In genomic region chr1:61639218-61639617, GRCh38 we compare ENCODE assay signal across 1 cellular context.
TF ChIP-seq lines count a peak whose summit lies in the region.

No MANE protein-coding gene starts in this region.

TF ChIP-seq in H1, 55 proteins besides CTCF, POLR2A, EP300 and RAD21:
- TF ChIP-seq TCF12 (IDR thresholded peaks at IDR 0.05; ENCODE audit: low read depth, low read length) (no peak), SAP30 (IDR thresholded peaks at IDR 0.05; ENCODE audit: insufficient read depth, insufficient replicate concordance, low read length) (no peak), CHD2 (IDR thresholded peaks at IDR 0.05; ENCODE audit: low read length) (no peak), ATF2 (IDR thresholded peaks at IDR 0.05; ENCODE audit: low read length) (no peak), KDM5A (IDR thresholded peaks at IDR 0.05; ENCODE audit: low read length) (no peak), ZNF274 (IDR thresholded peaks at IDR 0.05; ENCODE audit: borderline replicate concordance, extremely low read depth, low read length) (no peak), BACH1 (IDR thresholded peaks at IDR 0.05; ENCODE audit: low read length) (no peak), KDM4A (IDR thresholded peaks at IDR 0.05; ENCODE audit: low read depth, low read length, severe bottlenecking) (no peak), SP2 (IDR thresholded peaks at IDR 0.05; ENCODE audit: low read length) (no peak), TAF7 (optimal IDR thresholded peaks at IDR 0.05; ENCODE audit: borderline replicate concordance, low read depth, low read length) (no peak), SUZ12 (IDR thresholded peaks at IDR 0.05; ENCODE audit: low read length) (no peak), TEAD4 (IDR thresholded peaks at IDR 0.05; ENCODE audit: low read depth, low read length) (no peak), RXRA (IDR thresholded peaks at IDR 0.05; ENCODE audit: insufficient read depth, low read depth, low read length) (no peak), CHD7 (IDR thresholded peaks at IDR 0.05; ENCODE audit: insufficient replicate concordance, low read length) (no peak), FOSL1 (IDR thresholded peaks at IDR 0.05; ENCODE audit: insufficient read depth, low read depth, low read length) (no peak), JUND (IDR thresholded peaks at IDR 0.05; ENCODE audit: low read length) (no peak), SIX5 (IDR thresholded peaks at IDR 0.05; ENCODE audit: low read depth, low read length) (no peak), EGR1 (IDR thresholded peaks at IDR 0.05; ENCODE audit: borderline replicate concordance, low read depth, low read length) (no peak)
